2 cellular contexts compared by ENCODE assay signal in the genomic region with DNA sequence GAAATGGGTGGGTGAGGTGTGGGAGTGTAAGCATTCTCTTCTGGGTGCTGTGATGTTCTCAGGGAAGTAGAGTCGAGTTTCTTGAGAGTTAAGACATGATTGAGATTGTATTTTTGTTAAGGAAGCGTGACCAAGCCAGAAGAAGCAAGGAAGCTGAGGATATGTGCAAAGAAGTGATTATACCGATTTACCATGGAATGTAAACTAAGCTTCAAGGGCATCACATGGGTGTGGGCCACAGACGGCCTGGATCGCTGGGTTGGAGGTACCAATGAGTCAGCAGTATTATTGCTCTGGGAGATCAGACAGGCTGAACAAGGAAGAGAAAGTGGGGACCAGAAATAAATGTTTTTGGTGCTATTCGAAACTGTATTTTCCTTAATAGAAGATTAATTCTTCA.
A peak's percentile ranks its signal among the peaks of the same experiment; 100 is the strongest.
TF ChIP-seq lines count a peak whose summit lies in the region.

No MANE protein-coding gene starts in this region.

TF ChIP-seq in HEK293, 187 proteins besides CTCF, POLR2A, EP300 and RAD21 (continued from another document):
- TF ChIP-seq, protein P1, sequence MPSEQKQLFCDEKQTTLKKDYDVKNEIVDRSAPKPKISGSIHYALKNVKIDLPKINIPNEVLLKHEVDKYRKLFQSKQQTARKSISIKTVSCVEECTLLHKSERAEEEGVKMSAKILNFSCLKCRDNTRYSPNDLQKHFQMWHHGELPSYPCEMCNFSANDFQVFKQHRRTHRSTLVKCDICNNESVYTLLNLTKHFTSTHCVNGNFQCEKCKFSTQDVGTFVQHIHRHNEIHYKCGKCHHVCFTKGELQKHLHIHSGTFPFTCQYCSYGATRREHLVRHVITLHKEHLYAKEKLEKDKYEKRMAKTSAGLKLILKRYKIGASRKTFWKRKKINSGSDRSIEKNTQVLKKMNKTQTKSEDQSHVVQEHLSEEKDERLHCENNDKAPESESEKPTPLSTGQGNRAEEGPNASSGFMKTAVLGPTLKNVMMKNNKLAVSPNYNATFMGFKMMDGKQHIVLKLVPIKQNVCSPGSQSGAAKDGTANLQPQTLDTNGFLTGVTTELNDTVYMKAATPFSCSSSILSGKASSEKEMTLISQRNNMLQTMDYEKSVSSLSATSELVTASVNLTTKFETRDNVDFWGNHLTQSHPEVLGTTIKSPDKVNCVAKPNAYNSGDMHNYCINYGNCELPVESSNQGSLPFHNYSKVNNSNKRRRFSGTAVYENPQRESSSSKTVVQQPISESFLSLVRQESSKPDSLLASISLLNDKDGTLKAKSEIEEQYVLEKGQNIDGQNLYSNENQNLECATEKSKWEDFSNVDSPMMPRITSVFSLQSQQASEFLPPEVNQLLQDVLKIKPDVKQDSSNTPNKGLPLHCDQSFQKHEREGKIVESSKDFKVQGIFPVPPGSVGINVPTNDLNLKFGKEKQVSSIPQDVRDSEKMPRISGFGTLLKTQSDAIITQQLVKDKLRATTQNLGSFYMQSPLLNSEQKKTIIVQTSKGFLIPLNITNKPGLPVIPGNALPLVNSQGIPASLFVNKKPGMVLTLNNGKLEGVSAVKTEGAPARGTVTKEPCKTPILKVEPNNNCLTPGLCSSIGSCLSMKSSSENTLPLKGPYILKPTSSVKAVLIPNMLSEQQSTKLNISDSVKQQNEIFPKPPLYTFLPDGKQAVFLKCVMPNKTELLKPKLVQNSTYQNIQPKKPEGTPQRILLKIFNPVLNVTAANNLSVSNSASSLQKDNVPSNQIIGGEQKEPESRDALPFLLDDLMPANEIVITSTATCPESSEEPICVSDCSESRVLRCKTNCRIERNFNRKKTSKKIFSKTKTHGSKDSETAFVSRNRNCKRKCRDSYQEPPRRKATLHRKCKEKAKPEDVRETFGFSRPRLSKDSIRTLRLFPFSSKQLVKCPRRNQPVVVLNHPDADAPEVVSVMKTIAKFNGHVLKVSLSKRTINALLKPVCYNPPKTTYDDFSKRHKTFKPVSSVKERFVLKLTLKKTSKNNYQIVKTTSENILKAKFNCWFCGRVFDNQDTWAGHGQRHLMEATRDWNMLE (tag by site-specific recombination; conservative IDR thresholded peaks at IDR 0.05; ENCODE audit: low read depth), result no peak
- TF ChIP-seq EGR2 (tag by site-specific recombination; IDR thresholded peaks at IDR 0.05; ENCODE audit: low read depth) (0 out of 2 replicates have a peak, but pooled peaks have one; percentile 28), ZFHX2 (tag by site-specific recombination; conservative IDR thresholded peaks at IDR 0.05) (0 out of 2 replicates have a peak, but pooled peaks have one; percentile 17), ZNF596 (tag by site-specific recombination; IDR thresholded peaks at IDR 0.05) (no peak)
TF ChIP-seq in HEK293: peak in this region for 2.

TF ChIP-seq in SK-N-SH, 30 proteins besides CTCF, POLR2A, EP300 and RAD21 (continued from another document):
- TF ChIP-seq SIN3A (IDR thresholded peaks at IDR 0.05; ENCODE audit: borderline replicate concordance, low read depth, low read length) (no peak), ELF1 (IDR thresholded peaks at IDR 0.05) (no peak), FOXJ3 (CRISPR knock-in tag; IDR thresholded peaks at IDR 0.05) (no peak), CHD2 (IDR thresholded peaks at IDR 0.05; ENCODE audit: low read length, partially characterized antibody) (no peak), GABPA (IDR thresholded peaks at IDR 0.05; ENCODE audit: low read depth) (no peak), EZH2phosphoT487 (IDR thresholded peaks at IDR 0.05; ENCODE audit: borderline replicate concordance, low read depth) (no peak), FOXM1 (IDR thresholded peaks at IDR 0.05; ENCODE audit: low read depth) (no peak), NFIC (IDR thresholded peaks at IDR 0.05; ENCODE audit: borderline replicate concordance) (no peak)
- TF ChIP-seq, protein P2, sequence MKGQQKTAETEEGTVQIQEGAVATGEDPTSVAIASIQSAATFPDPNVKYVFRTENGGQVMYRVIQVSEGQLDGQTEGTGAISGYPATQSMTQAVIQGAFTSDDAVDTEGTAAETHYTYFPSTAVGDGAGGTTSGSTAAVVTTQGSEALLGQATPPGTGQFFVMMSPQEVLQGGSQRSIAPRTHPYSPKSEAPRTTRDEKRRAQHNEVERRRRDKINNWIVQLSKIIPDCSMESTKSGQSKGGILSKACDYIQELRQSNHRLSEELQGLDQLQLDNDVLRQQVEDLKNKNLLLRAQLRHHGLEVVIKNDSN (IDR thresholded peaks at IDR 0.05; ENCODE audit: borderline replicate concordance, low read depth), result no peak
- TF ChIP-seq, protein P3, sequence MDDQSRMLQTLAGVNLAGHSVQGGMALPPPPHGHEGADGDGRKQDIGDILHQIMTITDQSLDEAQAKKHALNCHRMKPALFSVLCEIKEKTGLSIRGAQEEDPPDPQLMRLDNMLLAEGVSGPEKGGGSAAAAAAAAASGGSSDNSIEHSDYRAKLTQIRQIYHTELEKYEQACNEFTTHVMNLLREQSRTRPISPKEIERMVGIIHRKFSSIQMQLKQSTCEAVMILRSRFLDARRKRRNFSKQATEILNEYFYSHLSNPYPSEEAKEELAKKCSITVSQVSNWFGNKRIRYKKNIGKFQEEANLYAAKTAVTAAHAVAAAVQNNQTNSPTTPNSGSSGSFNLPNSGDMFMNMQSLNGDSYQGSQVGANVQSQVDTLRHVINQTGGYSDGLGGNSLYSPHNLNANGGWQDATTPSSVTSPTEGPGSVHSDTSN (IDR thresholded peaks at IDR 0.05), result no peak
